Comparison of ENCODE assay signal across 13 cellular contexts in genomic region chr16:84380405-84380804, GRCh38. TPM values are rescaled to one million over a fixed set of nuclear protein-coding genes. Genes with fewer than 3 reads are reported as not detected.
DNase-seq lines count a peak whose midpoint lies in the region; ATAC-seq and TF ChIP-seq lines count a peak whose summit lies in the region.
"Had no signal": no experiment of that assay in that cellular context is flagged by ENCODE, and none has a peak within 500 bp of the region (broad histone marks: within the 10 kb centered on the region; RNA-seq: fewer than 3 reads in every experiment).

No MANE protein-coding gene starts in this region.

- no peaks in the 10 kb centered on the region for H4K20me1 ChIP-seq in HCT116 (ENCODE audit: insufficient read depth)

- H2AFZ ChIP-seq in HCT116 (ENCODE audit: low read depth, low read length, poor library complexity, severe bottlenecking), result no peak overlapping the region

- no peak for TF ChIP-seq CTCF in HCT116 (IDR thresholded peaks at IDR 0.05 in 2 of 3, conservative IDR thresholded peaks at IDR 0.05 in 1 of 3; ENCODE audit: borderline replicate concordance in 1 of 3, insufficient read depth in 1 of 3, low read depth in 2 of 3, low read length in 2 of 3)
- no peak for TF ChIP-seq CTCF in activated CD8-positive, alpha-beta T cell treated with anti-CD3 and anti-CD28 coated beads for 36 hours (IDR thresholded peaks at IDR 0.05)

- no peaks in the 10 kb centered on the region for H3K36me3 ChIP-seq in HCT116 (ENCODE audit: control insufficient read depth in 1 of 2, insufficient read depth in 2 of 2, low read length in 2 of 2)

- CTCF ChIA-PET in HCT116 (lab: Charles Lee), result no interaction called here
- CTCF ChIA-PET in activated CD8-positive, alpha-beta T cell treated with anti-CD3 and anti-CD28 coated beads for 36 hours (lab: Charles Lee), result no interaction called here

- POLR2A ChIA-PET in HCT116 (lab: Charles Lee), result no interaction called here
- POLR2A ChIA-PET in activated CD8-positive, alpha-beta T cell treated with anti-CD3 and anti-CD28 coated beads for 36 hours (lab: Charles Lee), result no interaction called here

- H3K27ac Mint-ChIP-seq in activated CD8-positive, alpha-beta T cell treated with anti-CD3 and anti-CD28 coated beads for 36 hours, result no peak overlapping the region
- H3K27ac Mint-ChIP-seq: activated CD4-positive, alpha-beta T cell treated with anti-CD3 and anti-CD28 coated beads, Interleukin-2, amount 10 ng/mL, durations not matched to agents 7 days and 5 days; activated T-helper 1 cell treated with anti-CD3 and anti-CD28 coated beads, Interleukin-12 subunit alpha, Interleukin-12 subunit beta, Interleukin-2, Interleukin-4 antibody, amounts not matched to agents 30 ng/mL and 10 ng/mL and 1 ng/mL, durations not matched to agents 14 hours and 24 hours and 36 hours had no signal

- peaks cover 8 to 11% of the 10 kb centered on the region in 2 experiments; a peak in 3 of 4 replicates for H3K4me1 ChIP-seq in HCT116 (ENCODE audit: control insufficient read depth in 1 of 2, insufficient read depth in 2 of 2, low read length in 2 of 2)

- H3K79me2 ChIP-seq in HCT116 (ENCODE audit: insufficient read depth, low read length), result no peaks in the 10 kb centered on the region

- peaks cover 3 to 5% of the 10 kb centered on the region in 2 experiments; a peak in 2 of 4 replicates for H3K9me3 ChIP-seq in HCT116 (ENCODE audit: control insufficient read depth in 1 of 2, insufficient read depth in 1 of 2, low read depth in 1 of 2, low read length in 2 of 2)

- no peak overlapping the region for H3K4me3 ChIP-seq in HCT116 (replicated peaks in 1 of 2; ENCODE audit: low read depth in 1 of 2, low read length in 2 of 2)

- TF ChIP-seq RAD21 in HCT116 (IDR thresholded peaks at IDR 0.05; ENCODE audit: low read depth), result no peak

- H3K4me1 Mint-ChIP-seq in activated CD8-positive, alpha-beta T cell treated with anti-CD3 and anti-CD28 coated beads for 36 hours (ENCODE audit: low read depth), result peaks cover 4% of the 10 kb centered on the region
- H3K4me1 Mint-ChIP-seq: activated CD4-positive, alpha-beta T cell treated with anti-CD3 and anti-CD28 coated beads, Interleukin-2, amount 10 ng/mL, durations not matched to agents 7 days and 5 days; naive B cell had no signal

- no peak overlapping the region for H3K9ac ChIP-seq in HCT116 (ENCODE audit: low read length)

- RAD21 ChIA-PET in HCT116 (lab: Charles Lee; ENCODE audit: low non-redundant PET in 1 of 2, low total read pairs in 2 of 2, uncharacterized antibody in 2 of 2, unreplicated experiment in 2 of 2), result no interaction called here

- intact Hi-C loops in HCT116 (cut with micrococcal nuclease) (no loop called here), posterior vena cava (cut with DNase I) (no loop called here)
- intact Hi-C loops in activated CD8-positive, alpha-beta T cell treated with anti-CD3 and anti-CD28 coated beads for 36 hours (cut with micrococcal nuclease), result no loop called here

- no TSS peak for BruUV-seq in HCT116 (replicated peaks; lab: Mats Ljungman, UMichigan)

- H3K36me3 Mint-ChIP-seq in activated CD8-positive, alpha-beta T cell treated with anti-CD3 and anti-CD28 coated beads for 36 hours (ENCODE audit: low read depth), result no peaks in the 10 kb centered on the region

- peaks cover 11% of the 10 kb centered on the region for H3K27me3 Mint-ChIP-seq in activated CD8-positive, alpha-beta T cell treated with anti-CD3 and anti-CD28 coated beads for 36 hours

- H3K27ac ChIP-seq in HCT116 (ENCODE audit: low read depth, low read length), result no peak overlapping the region

- H3K9me3 Mint-ChIP-seq in activated CD8-positive, alpha-beta T cell treated with anti-CD3 and anti-CD28 coated beads for 36 hours, result peaks cover 12% of the 10 kb centered on the region

- H3K4me3 Mint-ChIP-seq in activated CD8-positive, alpha-beta T cell treated with anti-CD3 and anti-CD28 coated beads for 36 hours, result no peak overlapping the region
- H3K4me3 Mint-ChIP-seq: activated CD4-positive, alpha-beta T cell treated with anti-CD3 and anti-CD28 coated beads, Interleukin-2, amount 10 ng/mL, durations not matched to agents 7 days and 5 days; activated T-helper 1 cell treated with anti-CD3 and anti-CD28 coated beads, Interleukin-12 subunit alpha, Interleukin-12 subunit beta, Interleukin-2, Interleukin-4 antibody, amounts not matched to agents 30 ng/mL and 10 ng/mL and 1 ng/mL, durations not matched to agents 14 hours and 24 hours and 36 hours; naive B cell had no signal

- DNase-seq in HCT116 (ENCODE audit: low read depth, low spot score), result no peak
- peak; percentile 50 to 53 for DNase-seq in NOMO-1 (lab: John Stamatoyannopoulos, UW; ENCODE audit: unreplicated experiment in 2 of 2)
- DNase-seq in activated CD8-positive, alpha-beta T cell treated with anti-CD3 and anti-CD28 coated beads for 36 hours, result peak; percentile 35
- peak; percentile 40 for DNase-seq in posterior vena cava (ENCODE audit: low spot score)
- DNase-seq in NCI-H2081 (lab: John Stamatoyannopoulos, UW), result no peak
- no peak for DNase-seq in cerebellar cortex (ENCODE audit: low spot score)
- no peak for DNase-seq in kidney glomerular epithelial cell (lab: John Stamatoyannopoulos, UW)
- DNase-seq: activated CD4-positive, alpha-beta T cell treated with anti-CD3 and anti-CD28 coated beads, Interleukin-2, amount 10 ng/mL, durations not matched to agents 7 days and 5 days; C1 segment of cervical spinal cord; naive B cell; NCI-H187 treated with DMSO at 0.1 percent for 48 hours had no signal

- no peaks in the 10 kb centered on the region for H3K27me3 ChIP-seq in HCT116 (ENCODE audit: insufficient read depth, low read length)

- H3K9me2 ChIP-seq in HCT116 (ENCODE audit: insufficient read depth), result no peaks in the 10 kb centered on the region

- no peak for TF ChIP-seq POLR2A in HCT116 (IDR thresholded peaks at IDR 0.05; ENCODE audit: borderline replicate concordance, extremely low read depth, insufficient read depth, insufficient read length)

- no peak for ATAC-seq in HCT116
- ATAC-seq in activated CD8-positive, alpha-beta T cell treated with anti-CD3 and anti-CD28 coated beads for 36 hours, result peak; percentile 70
- ATAC-seq: left lobe of liver had no signal

- peak overlapping the region; percentile 50 for H3K4me2 ChIP-seq in HCT116 (ENCODE audit: low read length)

TF ChIP-seq in HCT116, 20 proteins besides CTCF, POLR2A, EP300 and RAD21:
- TF ChIP-seq CEBPB (IDR thresholded peaks at IDR 0.05; ENCODE audit: low read depth), result no peak
- TF ChIP-seq SP1 (IDR thresholded peaks at IDR 0.05; ENCODE audit: low read depth), result no peak
- TF ChIP-seq ELF1 (IDR thresholded peaks at IDR 0.05; ENCODE audit: borderline replicate concordance, low read depth), result no peak
- TF ChIP-seq ZNF274 (IDR thresholded peaks at IDR 0.05; ENCODE audit: low read depth, low read length), result no peak
- no peak for TF ChIP-seq EZH2phosphoT487 (IDR thresholded peaks at IDR 0.05; ENCODE audit: borderline replicate concordance)
- no peak for TF ChIP-seq ATF3 (IDR thresholded peaks at IDR 0.05)
- TF ChIP-seq CBX3 (IDR thresholded peaks at IDR 0.05; ENCODE audit: low read depth), result no peak
- TF ChIP-seq ZFX (IDR thresholded peaks at IDR 0.05), result no peak
- no peak for TF ChIP-seq FOSL1 (IDR thresholded peaks at IDR 0.05; ENCODE audit: low read depth)

RNA-seq across cellular contexts. Expression of gene ATP2C2, which starts 12.1 kb away (rescaled TPM):
- total RNA-seq in HCT116 (2021; ENCODE audit: unreplicated experiment) (20.3 TPM), posterior vena cava (under 1 TPM; 0.10 to 0.19 TPM)
- polyA plus RNA-seq in HCT116 (2012), result 28.2 and 40.5 TPM in 2 replicates
- not detected for total RNA-seq in activated CD8-positive, alpha-beta T cell treated with anti-CD3 and anti-CD28 coated beads for 36 hours
- total RNA-seq: activated CD4-positive, alpha-beta T cell treated with anti-CD3 and anti-CD28 coated beads, Interleukin-2, amount 10 ng/mL, durations not matched to agents 7 days and 5 days; activated T-helper 1 cell treated with anti-CD3 and anti-CD28 coated beads, Interleukin-12 subunit alpha, Interleukin-12 subunit beta, Interleukin-2, Interleukin-4 antibody, amounts not matched to agents 30 ng/mL and 10 ng/mL and 1 ng/mL, durations not matched to agents 14 hours and 24 hours and 36 hours had no signal

Comparison
In these comparisons a context has a peak if more than half of its experiments do, and no peak if none do; other contexts are left out.
1. DNase-seq: peak in NOMO-1 (2 of 2), activated CD8-positive, alpha-beta T cell treated with anti-CD3 and anti-CD28 coated beads for 36 hours (single experiment) and posterior vena cava (single experiment); none in HCT116 (single experiment), NCI-H2081 (0 of 2), cerebellar cortex (single experiment) and kidney glomerular epithelial cell (single experiment).
2. RNA of gene ATP2C2, which starts 12.1 kb away (total RNA-seq): 20.3 TPM in HCT116 (single experiment); 0.10 to 0.19 TPM in posterior vena cava and not detected in activated CD8-positive, alpha-beta T cell treated with anti-CD3 and anti-CD28 coated beads for 36 hours; every median in the first group is over 10 times any median in the second.